1 cellular context compared by ENCODE assay signal in the genomic region with DNA sequence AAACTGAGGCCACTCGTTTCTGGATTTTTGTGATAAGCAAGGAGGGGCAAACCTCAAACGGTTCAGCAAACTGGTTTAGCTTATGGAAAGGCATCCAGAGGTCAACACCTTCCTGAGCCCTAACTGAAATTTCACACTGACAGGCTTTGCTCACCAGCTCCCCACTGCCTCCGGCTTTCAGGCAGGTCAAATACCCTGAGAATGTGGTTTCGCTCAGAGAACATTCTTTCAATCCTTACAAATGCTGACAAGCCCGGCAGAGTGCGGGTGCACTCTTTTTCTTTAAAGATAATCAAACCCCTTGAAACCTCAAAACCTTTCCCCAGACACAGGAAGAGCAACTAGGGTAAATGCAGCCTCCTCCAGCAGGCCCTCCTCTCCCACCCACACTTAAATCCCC.
TF ChIP-seq lines count a peak whose summit lies in the region.

No MANE protein-coding gene starts in this region.

TF ChIP-seq in IMR-90, 13 proteins besides CTCF, POLR2A, EP300 and RAD21 (continued from another document):
- TF ChIP-seq BHLHE40 (IDR thresholded peaks at IDR 0.05; ENCODE audit: low read depth, low read length) (no peak), MAZ (IDR thresholded peaks at IDR 0.05; ENCODE audit: borderline replicate concordance, low read depth, low read length) (no peak), FOS (IDR thresholded peaks at IDR 0.05; ENCODE audit: low read depth, low read length) (no peak), RCOR1 (IDR thresholded peaks at IDR 0.05; ENCODE audit: insufficient replicate concordance, low read length) (no peak), MXI1 (IDR thresholded peaks at IDR 0.05; ENCODE audit: borderline replicate concordance, low read depth, low read length) (no peak)
